ENCODE assay signal across 8 cellular contexts in genomic region chr5:42995152-42995751, GRCh38. TPM values are rescaled to one million over a fixed set of nuclear protein-coding genes. Genes with fewer than 3 reads are reported as not detected.
A peak's percentile ranks its signal among the peaks of the same experiment; 100 is the strongest.
DNase-seq lines count a peak whose midpoint lies in the region; ATAC-seq, FAIRE-seq and TF ChIP-seq lines count a peak whose summit lies in the region.

No MANE protein-coding gene starts in this region.

- no peaks in the 10 kb centered on the region for H3K36me3 Mint-ChIP-seq in activated naive CD4-positive, alpha-beta T cell treated with anti-CD3 and anti-CD28 coated beads, Interleukin-2, amount 50 U/mL, for 24 hours
- no peaks in the 10 kb centered on the region for H3K36me3 Mint-ChIP-seq in activated naive CD8-positive, alpha-beta T cell treated with anti-CD3 and anti-CD28 coated beads, Interleukin-2, amount 50 U/mL, for 24 hours (ENCODE audit: low read depth)
- H3K36me3 Mint-ChIP-seq in type B pancreatic cell, result no peaks in the 10 kb centered on the region

- TF ChIP-seq POLR2A in right lobe of liver (IDR thresholded peaks at IDR 0.05), result no peak
- TF ChIP-seq POLR2A in GM12891 (IDR thresholded peaks at IDR 0.05; ENCODE audit: low read depth, low read length), result no peak

- no peak for ATAC-seq in activated naive CD8-positive, alpha-beta T cell treated with anti-CD3 and anti-CD28 coated beads, Interleukin-2, amount 50 U/mL, for 24 hours
- ATAC-seq in right lobe of liver, result no peak

- H3K4me1 Mint-ChIP-seq in activated naive CD4-positive, alpha-beta T cell treated with anti-CD3 and anti-CD28 coated beads, Interleukin-2, amount 50 U/mL, for 24 hours, result peaks cover 32% of the 10 kb centered on the region
- H3K4me1 Mint-ChIP-seq in activated naive CD8-positive, alpha-beta T cell treated with anti-CD3 and anti-CD28 coated beads, Interleukin-2, amount 50 U/mL, for 24 hours, result peaks cover 38% of the 10 kb centered on the region
- peaks cover 6% of the 10 kb centered on the region for H3K4me1 Mint-ChIP-seq in type B pancreatic cell (ENCODE audit: unreplicated experiment)

- no peaks in the 10 kb centered on the region for H3K4me1 ChIP-seq in right lobe of liver

- TF ChIP-seq CTCF in right lobe of liver (IDR thresholded peaks at IDR 0.05) (no peak), type B pancreatic cell (conservative IDR thresholded peaks at IDR 0.05) (no peak)

- 7% methylated on average over 20 of the region's 21 CpGs for WGBS in right lobe of liver (ENCODE audit: insufficient coverage, low coverage, low lambda C conversion rate, missing lambda C conversion rate)

- peaks cover 14 to 66% of the 10 kb centered on the region in 2 donors for H3K27me3 ChIP-seq in right lobe of liver

- DNase-seq in activated naive CD4-positive, alpha-beta T cell treated with Interleukin-2 at 50 U/mL for 16 hours, result no peak
- no peak for DNase-seq in activated naive CD8-positive, alpha-beta T cell treated with anti-CD3 and anti-CD28 coated beads, Interleukin-2, amount 50 U/mL, for 24 hours
- no peak for DNase-seq in right lobe of liver
- no peak for DNase-seq in type B pancreatic cell (ENCODE audit: extremely low spot score, unreplicated experiment)
- DNase-seq in GM12891 (ENCODE audit: insufficient read length, low spot score), result no peak
- DNase-seq in NCI-H1694 (lab: John Stamatoyannopoulos, UW), result no peak
- DNase-seq in OCI-M2 (lab: John Stamatoyannopoulos, UW; ENCODE audit: unreplicated experiment), result no peak

- H3K4me3 Mint-ChIP-seq in activated naive CD4-positive, alpha-beta T cell treated with anti-CD3 and anti-CD28 coated beads, Interleukin-2, amount 50 U/mL, for 24 hours, result peak overlapping the region; percentile 93
- peak overlapping the region; percentile 98 for H3K4me3 Mint-ChIP-seq in activated naive CD8-positive, alpha-beta T cell treated with anti-CD3 and anti-CD28 coated beads, Interleukin-2, amount 50 U/mL, for 24 hours
- peak overlapping the region; percentile 85 for H3K4me3 Mint-ChIP-seq in type B pancreatic cell

- H3K27ac ChIP-seq in right lobe of liver, result peak overlapping the region in 2 of 3 donors; percentile 87 to 94

- no peaks in the 10 kb centered on the region for H3K9me3 Mint-ChIP-seq in activated naive CD4-positive, alpha-beta T cell treated with anti-CD3 and anti-CD28 coated beads, Interleukin-2, amount 50 U/mL, for 24 hours
- no peaks in the 10 kb centered on the region for H3K9me3 Mint-ChIP-seq in activated naive CD8-positive, alpha-beta T cell treated with anti-CD3 and anti-CD28 coated beads, Interleukin-2, amount 50 U/mL, for 24 hours
- H3K9me3 Mint-ChIP-seq in type B pancreatic cell, result no peaks in the 10 kb centered on the region

- intact Hi-C loops in right lobe of liver (cut with DNase I), result loop anchor here in 1 of 2 donors (10.0 kb wide), 1 partner anchor 50 kb away; no protein-coding TSS in a partner anchor

- no peaks in the 10 kb centered on the region for H3K36me3 ChIP-seq in right lobe of liver

- H3K9me3 ChIP-seq in right lobe of liver, result no peaks in the 10 kb centered on the region

- H3K27ac Mint-ChIP-seq in activated naive CD4-positive, alpha-beta T cell treated with anti-CD3 and anti-CD28 coated beads, Interleukin-2, amount 50 U/mL, for 24 hours, result peak overlapping the region; percentile 96
- peak overlapping the region; percentile 100 for H3K27ac Mint-ChIP-seq in activated naive CD8-positive, alpha-beta T cell treated with anti-CD3 and anti-CD28 coated beads, Interleukin-2, amount 50 U/mL, for 24 hours
- peak overlapping the region; percentile 0 for H3K27ac Mint-ChIP-seq in type B pancreatic cell

- no peaks in the 10 kb centered on the region for H3K27me3 Mint-ChIP-seq in activated naive CD4-positive, alpha-beta T cell treated with anti-CD3 and anti-CD28 coated beads, Interleukin-2, amount 50 U/mL, for 24 hours
- peaks cover 6% of the 10 kb centered on the region for H3K27me3 Mint-ChIP-seq in activated naive CD8-positive, alpha-beta T cell treated with anti-CD3 and anti-CD28 coated beads, Interleukin-2, amount 50 U/mL, for 24 hours
- H3K27me3 Mint-ChIP-seq in type B pancreatic cell, result peaks cover 96% of the 10 kb centered on the region

- peak overlapping the region; percentile 14 to 31 (median 22) for H3K4me3 ChIP-seq in right lobe of liver

- no peak for FAIRE-seq in GM12891 (lab: Jason Lieb, UNC)

TF ChIP-seq in GM12891, 5 proteins besides CTCF, POLR2A, EP300 and RAD21:
- no peak for TF ChIP-seq PAX5 (IDR thresholded peaks at IDR 0.05; ENCODE audit: insufficient read depth, low read length, severe bottlenecking)
- no peak for TF ChIP-seq TAF1 (IDR thresholded peaks at IDR 0.05; ENCODE audit: low read depth, low read length)
- TF ChIP-seq SPI1 (IDR thresholded peaks at IDR 0.05; ENCODE audit: low read depth, low read length), result no peak
- no peak for TF ChIP-seq POLR2AphosphoS5 (IDR thresholded peaks at IDR 0.05; ENCODE audit: low read depth, low read length)

RNA-seq across cellular contexts. Expression of gene ANXA2R, which starts 44.9 kb away (rescaled TPM):
- total RNA-seq in right lobe of liver (1 to 10 TPM in 1 of 6 experiments, under 1 TPM in 5; 0.21 to 1.1 (median 0.41) TPM), type B pancreatic cell (ENCODE audit: low replicate concordance) (0.34 and 0.74 TPM in 2 replicates)
- 2.3 TPM for polyA plus RNA-seq in GM12891 (2012; ENCODE audit: low read depth, missing spikeins)

Comparison
In these comparisons a context has a peak if more than half of its experiments do, and no peak if none do; other contexts are left out.
1. H3K27ac Mint-ChIP-seq: peak in every context shown above with its lines; median percentile 100 in activated naive CD8-positive, alpha-beta T cell treated with anti-CD3 and anti-CD28 coated beads, Interleukin-2, amount 50 U/mL, for 24 hours; 96 in activated naive CD4-positive, alpha-beta T cell treated with anti-CD3 and anti-CD28 coated beads, Interleukin-2, amount 50 U/mL, for 24 hours; 0 in type B pancreatic cell.